Comparison of ENCODE assay signal across 8 cellular contexts in genomic region chr1:169601096-169601881, GRCh38. TPM values are rescaled to one million over a fixed set of nuclear protein-coding genes. Genes with fewer than 3 reads are reported as not detected.
DNase-seq lines count a peak whose midpoint lies in the region; ATAC-seq and TF ChIP-seq lines count a peak whose summit lies in the region.

No MANE protein-coding gene starts in this region.

- H3K4me1 Mint-ChIP-seq in HFFc6 (ENCODE audit: low read depth), result no peaks in the 10 kb centered on the region

- no peak overlapping the region for H3K27ac Mint-ChIP-seq in HFFc6

- no peak for ATAC-seq in GM18861 (IDR thresholded peaks at IDR 0.05; ENCODE audit: unreplicated experiment)

- peaks cover 1% of the 10 kb centered on the region; the same call in 1 of the 2 replicates for H3K27me3 Mint-ChIP-seq in HFFc6 (ENCODE audit: insufficient read depth)

- H3K9me3 Mint-ChIP-seq in HFFc6, result no peaks in the 10 kb centered on the region

- H3K4me3 Mint-ChIP-seq in HFFc6, result no peak overlapping the region

- H3K36me3 Mint-ChIP-seq in HFFc6 (ENCODE audit: low read depth), result no peaks in the 10 kb centered on the region

- TF ChIP-seq CTCF in HFFc6 (IDR thresholded peaks at IDR 0.05) (peak; percentile 67), fibroblast of the aortic adventitia (IDR thresholded peaks at IDR 0.05; ENCODE audit: insufficient read depth, low read length) (peak; percentile 50)

- no peak overlapping the region for H3K4me3 ChIP-seq in fibroblast of the aortic adventitia (ENCODE audit: low read depth, low read length)

- DNase-seq in DMS79 treated with DMSO at 0.1 percent for 48 hours (lab: John Stamatoyannopoulos, UW), result peak; percentile 4
- no peak for DNase-seq in DMS79 (lab: John Stamatoyannopoulos, UW)
- peak; percentile 30 for DNase-seq in HFFc6
- peak; percentile 57 for DNase-seq in SKM-1 treated with dmso at 0.1 percent for 144 hours (lab: John Stamatoyannopoulos, UW; ENCODE audit: unreplicated experiment)
- peak; percentile 61 for DNase-seq in fibroblast of the aortic adventitia (ENCODE audit: low read depth)
- peak; percentile 15 for DNase-seq in pulmonary artery endothelial cell (ENCODE audit: low read depth, low spot score)
- no peak for DNase-seq in stimulated activated CD4-positive, alpha-beta T cell treated with anti-CD3 and anti-CD28 coated beads, Interleukin-1b, Interleukin-23, amount 100 ng/mL, for 48 hours

RNA-seq across cellular contexts. Expression of gene F5, which starts 15.0 kb away (rescaled TPM):
- total RNA-seq in HFFc6 (2021; fragmentation: NEBNext Ultra II Directional; extraction: Animal tissue kit (Norgen Biotek cat#: 25700)), result not detected
- total RNA-seq in fibroblast of the aortic adventitia (ENCODE audit: low replicate concordance) (0.16 TPM in 1 of 2 replicates, not detected in the other), pulmonary artery endothelial cell (0.04 and 0.13 TPM in 2 replicates)

RNA-seq across cellular contexts. Expression of gene SELP, which starts 28.6 kb away (rescaled TPM):
- not detected for total RNA-seq in HFFc6 (2021; fragmentation: NEBNext Ultra II Directional; extraction: Animal tissue kit (Norgen Biotek cat#: 25700))
- total RNA-seq in fibroblast of the aortic adventitia (ENCODE audit: low replicate concordance) (under 0.01 TPM in 1 of 2 replicates, not detected in the other), pulmonary artery endothelial cell (1.8 and 3.3 TPM in 2 replicates)

Comparison
In these comparisons a context has a peak if more than half of its experiments do, and no peak if none do; other contexts are left out.
1. DNase-seq: peak in DMS79 treated with DMSO at 0.1 percent for 48 hours (single experiment), HFFc6 (single experiment), SKM-1 treated with dmso at 0.1 percent for 144 hours (single experiment), fibroblast of the aortic adventitia (single experiment) and pulmonary artery endothelial cell (single experiment); none in DMS79 (single experiment) and stimulated activated CD4-positive, alpha-beta T cell treated with anti-CD3 and anti-CD28 coated beads, Interleukin-1b, Interleukin-23, amount 100 ng/mL, for 48 hours (single experiment).